Comparison of ENCODE assay signal across 1 cellular context in the genomic region with DNA sequence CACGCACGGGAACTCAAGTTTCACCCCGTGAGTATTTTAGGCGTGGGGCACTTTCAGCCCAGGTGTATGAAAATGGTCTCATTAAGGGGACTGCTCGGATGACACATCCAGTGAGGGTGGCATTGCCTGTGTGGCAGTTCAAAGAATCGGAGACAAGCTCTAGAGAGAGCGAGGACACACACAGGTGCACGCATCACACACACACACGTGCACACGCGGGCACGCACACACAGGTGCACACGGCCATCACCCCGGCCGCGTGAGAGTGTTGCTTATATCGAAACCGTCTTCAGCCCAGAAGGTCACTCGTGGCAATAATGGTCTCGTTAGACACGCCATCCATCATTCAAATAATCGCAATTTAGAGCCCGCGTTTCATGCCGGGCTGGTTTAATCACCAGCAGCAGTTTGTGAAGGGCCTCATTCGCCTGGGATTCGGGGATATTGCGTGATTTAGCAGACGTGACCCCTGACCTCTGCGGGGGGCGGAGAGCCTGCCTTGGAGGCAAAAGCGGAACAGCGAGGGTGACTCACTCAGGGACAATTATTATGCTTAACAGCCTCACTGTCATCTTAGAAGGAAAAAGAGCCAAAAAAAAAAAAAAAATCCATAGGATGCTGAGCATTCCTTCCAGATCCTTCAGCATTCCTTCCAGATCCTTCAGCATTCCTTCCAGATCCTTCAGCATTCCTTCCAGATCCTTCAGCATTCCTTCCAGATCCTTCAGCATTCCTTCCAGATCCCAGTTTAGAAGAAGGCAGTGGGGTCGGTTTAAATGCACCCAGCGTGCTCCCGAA.
TF ChIP-seq lines count a peak whose summit lies in the region.

No MANE protein-coding gene starts in this region.

TF ChIP-seq in SK-N-SH treated with all-trans-retinoic acid at 6 μM for 48 hours, 23 proteins besides CTCF, POLR2A, EP300 and RAD21 (continued from another document):
- TF ChIP-seq BACH2 (CRISPR knock-in tag; IDR thresholded peaks at IDR 0.05; ENCODE audit: borderline replicate concordance) (no peak), CSDC2 (CRISPR knock-in tag; IDR thresholded peaks at IDR 0.05) (no peak), ZNF565 (CRISPR knock-in tag; conservative IDR thresholded peaks at IDR 0.05; ENCODE audit: low read depth) (no peak), TOX (CRISPR knock-in tag; IDR thresholded peaks at IDR 0.05; ENCODE audit: borderline replicate concordance) (no peak), ZNF8 (CRISPR knock-in tag; IDR thresholded peaks at IDR 0.05) (no peak), TCF4 (CRISPR knock-in tag; IDR thresholded peaks at IDR 0.05; ENCODE audit: borderline replicate concordance) (no peak), ISL1 (CRISPR knock-in tag; IDR thresholded peaks at IDR 0.05) (no peak), ZFP3 (CRISPR knock-in tag; IDR thresholded peaks at IDR 0.05) (no peak)
- TF ChIP-seq, protein P1, sequence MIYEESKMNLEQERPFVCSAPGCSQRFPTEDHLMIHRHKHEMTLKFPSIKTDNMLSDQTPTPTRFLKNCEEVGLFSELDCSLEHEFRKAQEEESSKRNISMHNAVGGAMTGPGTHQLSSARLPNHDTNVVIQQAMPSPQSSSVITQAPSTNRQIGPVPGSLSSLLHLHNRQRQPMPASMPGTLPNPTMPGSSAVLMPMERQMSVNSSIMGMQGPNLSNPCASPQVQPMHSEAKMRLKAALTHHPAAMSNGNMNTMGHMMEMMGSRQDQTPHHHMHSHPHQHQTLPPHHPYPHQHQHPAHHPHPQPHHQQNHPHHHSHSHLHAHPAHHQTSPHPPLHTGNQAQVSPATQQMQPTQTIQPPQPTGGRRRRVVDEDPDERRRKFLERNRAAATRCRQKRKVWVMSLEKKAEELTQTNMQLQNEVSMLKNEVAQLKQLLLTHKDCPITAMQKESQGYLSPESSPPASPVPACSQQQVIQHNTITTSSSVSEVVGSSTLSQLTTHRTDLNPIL (CRISPR knock-in tag; IDR thresholded peaks at IDR 0.05; ENCODE audit: low read depth), result no peak
- TF ChIP-seq, protein P2, sequence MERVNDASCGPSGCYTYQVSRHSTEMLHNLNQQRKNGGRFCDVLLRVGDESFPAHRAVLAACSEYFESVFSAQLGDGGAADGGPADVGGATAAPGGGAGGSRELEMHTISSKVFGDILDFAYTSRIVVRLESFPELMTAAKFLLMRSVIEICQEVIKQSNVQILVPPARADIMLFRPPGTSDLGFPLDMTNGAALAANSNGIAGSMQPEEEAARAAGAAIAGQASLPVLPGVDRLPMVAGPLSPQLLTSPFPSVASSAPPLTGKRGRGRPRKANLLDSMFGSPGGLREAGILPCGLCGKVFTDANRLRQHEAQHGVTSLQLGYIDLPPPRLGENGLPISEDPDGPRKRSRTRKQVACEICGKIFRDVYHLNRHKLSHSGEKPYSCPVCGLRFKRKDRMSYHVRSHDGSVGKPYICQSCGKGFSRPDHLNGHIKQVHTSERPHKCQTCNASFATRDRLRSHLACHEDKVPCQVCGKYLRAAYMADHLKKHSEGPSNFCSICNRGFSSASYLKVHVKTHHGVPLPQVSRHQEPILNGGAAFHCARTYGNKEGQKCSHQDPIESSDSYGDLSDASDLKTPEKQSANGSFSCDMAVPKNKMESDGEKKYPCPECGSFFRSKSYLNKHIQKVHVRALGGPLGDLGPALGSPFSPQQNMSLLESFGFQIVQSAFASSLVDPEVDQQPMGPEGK (CRISPR knock-in tag; IDR thresholded peaks at IDR 0.05; ENCODE audit: borderline replicate concordance), result no peak
- TF ChIP-seq, protein P3, sequence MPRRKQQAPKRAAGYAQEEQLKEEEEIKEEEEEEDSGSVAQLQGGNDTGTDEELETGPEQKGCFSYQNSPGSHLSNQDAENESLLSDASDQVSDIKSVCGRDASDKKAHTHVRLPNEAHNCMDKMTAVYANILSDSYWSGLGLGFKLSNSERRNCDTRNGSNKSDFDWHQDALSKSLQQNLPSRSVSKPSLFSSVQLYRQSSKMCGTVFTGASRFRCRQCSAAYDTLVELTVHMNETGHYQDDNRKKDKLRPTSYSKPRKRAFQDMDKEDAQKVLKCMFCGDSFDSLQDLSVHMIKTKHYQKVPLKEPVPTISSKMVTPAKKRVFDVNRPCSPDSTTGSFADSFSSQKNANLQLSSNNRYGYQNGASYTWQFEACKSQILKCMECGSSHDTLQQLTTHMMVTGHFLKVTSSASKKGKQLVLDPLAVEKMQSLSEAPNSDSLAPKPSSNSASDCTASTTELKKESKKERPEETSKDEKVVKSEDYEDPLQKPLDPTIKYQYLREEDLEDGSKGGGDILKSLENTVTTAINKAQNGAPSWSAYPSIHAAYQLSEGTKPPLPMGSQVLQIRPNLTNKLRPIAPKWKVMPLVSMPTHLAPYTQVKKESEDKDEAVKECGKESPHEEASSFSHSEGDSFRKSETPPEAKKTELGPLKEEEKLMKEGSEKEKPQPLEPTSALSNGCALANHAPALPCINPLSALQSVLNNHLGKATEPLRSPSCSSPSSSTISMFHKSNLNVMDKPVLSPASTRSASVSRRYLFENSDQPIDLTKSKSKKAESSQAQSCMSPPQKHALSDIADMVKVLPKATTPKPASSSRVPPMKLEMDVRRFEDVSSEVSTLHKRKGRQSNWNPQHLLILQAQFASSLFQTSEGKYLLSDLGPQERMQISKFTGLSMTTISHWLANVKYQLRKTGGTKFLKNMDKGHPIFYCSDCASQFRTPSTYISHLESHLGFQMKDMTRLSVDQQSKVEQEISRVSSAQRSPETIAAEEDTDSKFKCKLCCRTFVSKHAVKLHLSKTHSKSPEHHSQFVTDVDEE (CRISPR knock-in tag; IDR thresholded peaks at IDR 0.05), result no peak
